ENCODE assay signal across 15 cellular contexts in genomic region chr9:96047741-96048115, GRCh38.
A peak's percentile ranks its signal among the peaks of the same experiment; 100 is the strongest.
DNase-seq lines count a peak whose midpoint lies in the region; FAIRE-seq and TF ChIP-seq lines count a peak whose summit lies in the region.
"Had no signal": no experiment of that assay in that cellular context is flagged by ENCODE, and none has a peak within 500 bp of the region (broad histone marks: within the 10 kb centered on the region; RNA-seq: fewer than 3 reads in every experiment).

No MANE protein-coding gene starts in this region.

- H3K27ac ChIP-seq in caudate nucleus (ENCODE audit: low read depth, low read length) (peak overlapping the region; percentile 85), mucosa of rectum (ENCODE audit: low read depth in 2 of 2, low read length in 2 of 2) (peak overlapping the region; percentile 24 to 42), substantia nigra (ENCODE audit: low read depth, low read length, poor library complexity, severe bottlenecking) (peak overlapping the region; percentile 64)
- H3K27ac ChIP-seq: KMS-11 had no signal

- intact Hi-C loops in activated CD4-positive, alpha-beta T cell treated with anti-CD3 and anti-CD28 coated beads, Interleukin-2, amount 10 ng/mL, durations not matched to agents 24 days and 14 days (cut with micrococcal nuclease), result loop anchor here (1.0 kb wide), 1 partner anchor 31 kb away; no protein-coding TSS in a partner anchor
- intact Hi-C loops in Calu3 (cut with micrococcal nuclease; ENCODE audit: unreplicated experiment), result no loop called here

- CTCF ChIA-PET in Calu3 (lab: Charles Lee), result interaction anchor here (0.7 kb wide), 1 partner anchor 273 kb away, joined by 4 read pairs; no protein-coding TSS in a partner anchor

- no peak for FAIRE-seq in GM19239 (lab: Jason Lieb, UNC)
- FAIRE-seq: urothelium cell line had no signal

- no peaks in the 10 kb centered on the region for H3K9me3 ChIP-seq in mucosa of rectum (ENCODE audit: control insufficient read depth in 2 of 2, low read length in 2 of 2)

- BruUV-seq in Calu3 (replicated peaks; lab: Mats Ljungman, UMichigan), result no TSS peak

- H3K4me3 ChIP-seq in mucosa of rectum (ENCODE audit: low read length in 2 of 2), result no peak overlapping the region

- H3K4me3 Mint-ChIP-seq in activated CD4-positive, alpha-beta T cell treated with anti-CD3 and anti-CD28 coated beads, Interleukin-2, amount 10 ng/mL, durations not matched to agents 24 days and 14 days, result no peak overlapping the region
- H3K4me3 Mint-ChIP-seq in Calu3 (ENCODE audit: low read depth, unreplicated experiment), result no peak overlapping the region

- H3K9me3 Mint-ChIP-seq in activated CD4-positive, alpha-beta T cell treated with anti-CD3 and anti-CD28 coated beads, Interleukin-2, amount 10 ng/mL, durations not matched to agents 24 days and 14 days, result no peaks in the 10 kb centered on the region
- no peaks in the 10 kb centered on the region for H3K9me3 Mint-ChIP-seq in Calu3 (ENCODE audit: low read depth, unreplicated experiment)

- H3K27me3 ChIP-seq in mucosa of rectum (ENCODE audit: control insufficient read depth in 2 of 2, insufficient read depth in 2 of 2, low read length in 2 of 2), result no peaks in the 10 kb centered on the region

- H3K36me3 Mint-ChIP-seq in activated CD4-positive, alpha-beta T cell treated with anti-CD3 and anti-CD28 coated beads, Interleukin-2, amount 10 ng/mL, durations not matched to agents 24 days and 14 days (ENCODE audit: low read depth), result no peaks in the 10 kb centered on the region
- H3K36me3 Mint-ChIP-seq in Calu3 (ENCODE audit: insufficient read depth, unreplicated experiment), result no peaks in the 10 kb centered on the region

- no peak for DNase-seq in activated CD4-positive, alpha-beta T cell treated with anti-CD3 and anti-CD28 coated beads, Interleukin-2, amount 10 ng/mL, durations not matched to agents 24 days and 14 days
- DNase-seq in activated CD4-positive, alpha-beta T cell treated with anti-CD3 and anti-CD28 coated beads for 1 hour, result no peak
- DNase-seq in caudate nucleus (lab: John Stamatoyannopoulos, UW), result peak in 2 of 61 donors; percentile 21 to 41
- peak in 7 of 49 donors; percentile 9 to 56 (median 14) for DNase-seq in substantia nigra (lab: John Stamatoyannopoulos, UW)
- DNase-seq in NCI-H2029 treated with DMSO at 0.1 percent for 48 hours (lab: John Stamatoyannopoulos, UW), result no peak
- DNase-seq in Calu3, result no peak
- no peak for DNase-seq in GM19239 (ENCODE audit: insufficient read length, low spot score)
- DNase-seq: activated effector memory CD4-positive, alpha-beta T cell treated with anti-CD3 and anti-CD28 coated beads, Interleukin-2, amount 50 U/mL, for 16 hours; cerebellar nuclear complex; COR-L47; NCI-H146; NCI-H69 had no signal

- peaks cover 3% of the 10 kb centered on the region for H3K4me1 Mint-ChIP-seq in activated CD4-positive, alpha-beta T cell treated with anti-CD3 and anti-CD28 coated beads, Interleukin-2, amount 10 ng/mL, durations not matched to agents 24 days and 14 days
- H3K4me1 Mint-ChIP-seq in Calu3 (ENCODE audit: low read depth, unreplicated experiment), result no peaks in the 10 kb centered on the region

- peak overlapping the region in 1 of 2 donors; percentile 4 for H3K9ac ChIP-seq in mucosa of rectum (ENCODE audit: low read depth in 1 of 2, low read length in 2 of 2)
- H3K9ac ChIP-seq: KMS-11 had no signal

- peaks cover 0 to 6% of the 10 kb centered on the region in 2 donors for H3K4me1 ChIP-seq in mucosa of rectum (ENCODE audit: control insufficient read depth in 2 of 2, insufficient read depth in 2 of 2, low read length in 2 of 2)

- peaks cover 3% of the 10 kb centered on the region for H3K27me3 Mint-ChIP-seq in activated CD4-positive, alpha-beta T cell treated with anti-CD3 and anti-CD28 coated beads, Interleukin-2, amount 10 ng/mL, durations not matched to agents 24 days and 14 days
- H3K27me3 Mint-ChIP-seq in Calu3 (ENCODE audit: unreplicated experiment), result peaks cover 22% of the 10 kb centered on the region

- peak overlapping the region; percentile 87 for H3K27ac Mint-ChIP-seq in activated CD4-positive, alpha-beta T cell treated with anti-CD3 and anti-CD28 coated beads, Interleukin-2, amount 10 ng/mL, durations not matched to agents 24 days and 14 days
- no peak overlapping the region for H3K27ac Mint-ChIP-seq in Calu3 (ENCODE audit: unreplicated experiment)

- no peak for TF ChIP-seq CTCF in Calu3 (IDR thresholded peaks at IDR 0.05; ENCODE audit: unreplicated experiment)

- H3K36me3 ChIP-seq in mucosa of rectum (ENCODE audit: control insufficient read depth in 2 of 2, insufficient read depth in 2 of 2, low read length in 2 of 2), result no peaks in the 10 kb centered on the region

Comparison
In these comparisons a context has a peak if more than half of its experiments do, and no peak if none do; other contexts are left out.
1. H3K27ac ChIP-seq: peak in every context shown above with its lines; median percentile 85 in caudate nucleus; 64 in substantia nigra; 33 in mucosa of rectum.